ENCODE assay signal across 21 cellular contexts in genomic region chr14:76396714-76397187, GRCh38. TPM values are rescaled to one million over a fixed set of nuclear protein-coding genes. Genes with fewer than 3 reads are reported as not detected.
DNase-seq lines count a peak whose midpoint lies in the region; ATAC-seq and TF ChIP-seq lines count a peak whose summit lies in the region.
"Had no signal": no experiment of that assay in that cellular context is flagged by ENCODE, and none has a peak within 500 bp of the region (broad histone marks: within the 10 kb centered on the region; RNA-seq: fewer than 3 reads in every experiment).

No MANE protein-coding gene starts in this region.

- H3K4me3 Mint-ChIP-seq in CD8-positive, alpha-beta memory T cell: no peak overlapping the region

- CTCF ChIA-PET in CD8-positive, alpha-beta memory T cell (lab: Charles Lee): no interaction called here

- peak; percentile 54 for DNase-seq in COLO668 (lab: John Stamatoyannopoulos, UW; ENCODE audit: unreplicated experiment)
- DNase-seq in NCI-H69 (lab: John Stamatoyannopoulos, UW): peak; percentile 20
- DNase-seq in glomerular visceral epithelial cell (ENCODE audit: extremely low spot score): peak; percentile 9
- no peak for DNase-seq in omental fat pad (ENCODE audit: low spot score)
- DNase-seq in CD8-positive, alpha-beta memory T cell: no peak
- no peak for DNase-seq in activated naive CD4-positive, alpha-beta T cell (lab: John Stamatoyannopoulos, UW)
- DNase-seq: C1 segment of cervical spinal cord, COR-L47, EL, H7, KG1, NCI-H1436, NCI-H2029, NCI-H2171, NCI-H82, Right ventricle myocardium superior had no signal

- H3K27ac Mint-ChIP-seq in CD8-positive, alpha-beta memory T cell: no peak overlapping the region

- peak; percentile 15 for ATAC-seq in omental fat pad (ENCODE audit: low FRiP score)
- no peak for ATAC-seq in HG03095 (IDR thresholded peaks at IDR 0.05; ENCODE audit: unreplicated experiment)
- no peak for ATAC-seq in GM19467 (IDR thresholded peaks at IDR 0.05; ENCODE audit: unreplicated experiment)
- ATAC-seq: A549, Panc1 had no signal

- no peaks in the 10 kb centered on the region for H3K27me3 ChIP-seq in CD8-positive, alpha-beta memory T cell (ENCODE audit: insufficient read depth, low read length, poor library complexity, severe bottlenecking)

- no peak overlapping the region for H3K27ac ChIP-seq in CD8-positive, alpha-beta memory T cell (ENCODE audit: low read depth, low read length)
- H3K27ac ChIP-seq: A549, SK-N-MC had no signal

- peaks cover 5 to 39% of the 10 kb centered on the region in 2 donors for H3K27me3 Mint-ChIP-seq in CD8-positive, alpha-beta memory T cell

- no peaks in the 10 kb centered on the region for H3K9me3 ChIP-seq in CD8-positive, alpha-beta memory T cell (ENCODE audit: low read length)
- H3K9me3 ChIP-seq: A549 had no signal

- H3K36me3 ChIP-seq in CD8-positive, alpha-beta memory T cell (ENCODE audit: insufficient read depth, low read length): no peaks in the 10 kb centered on the region

- no peak overlapping the region for H3K4me3 ChIP-seq in CD8-positive, alpha-beta memory T cell (ENCODE audit: low read length)
- H3K4me3 ChIP-seq: A549, SK-N-MC had no signal

- POLR2A ChIA-PET in CD8-positive, alpha-beta memory T cell (lab: Charles Lee): no interaction called here

- H3K36me3 Mint-ChIP-seq in CD8-positive, alpha-beta memory T cell: no peaks in the 10 kb centered on the region

- H3K4me1 Mint-ChIP-seq in CD8-positive, alpha-beta memory T cell: no peaks in the 10 kb centered on the region

- no peaks in the 10 kb centered on the region for H3K9me3 Mint-ChIP-seq in CD8-positive, alpha-beta memory T cell

- no peaks in the 10 kb centered on the region for H3K4me1 ChIP-seq in CD8-positive, alpha-beta memory T cell (ENCODE audit: insufficient read depth, low read length)
- H3K4me1 ChIP-seq: A549 had no signal

- TF ChIP-seq CTCF in omental fat pad (IDR thresholded peaks at IDR 0.05): no peak

RNA-seq across cellular contexts. Expression of gene ESRRB, which starts 20.8 kb away (rescaled TPM):
- total RNA-seq in omental fat pad: not detected
- total RNA-seq in CD8-positive, alpha-beta memory T cell: not detected
- polyA plus RNA-seq in CD8-positive, alpha-beta memory T cell: not detected

Comparison
In these comparisons a context has a peak if more than half of its experiments do, and no peak if none do; other contexts are left out.
1. DNase-seq: peak in COLO668 (single experiment), NCI-H69 (single experiment) and glomerular visceral epithelial cell (single experiment); none in omental fat pad (single experiment), CD8-positive, alpha-beta memory T cell (0 of 5) and activated naive CD4-positive, alpha-beta T cell (0 of 4).